ENCODE assay signal across 1 cellular context in the genomic region with DNA sequence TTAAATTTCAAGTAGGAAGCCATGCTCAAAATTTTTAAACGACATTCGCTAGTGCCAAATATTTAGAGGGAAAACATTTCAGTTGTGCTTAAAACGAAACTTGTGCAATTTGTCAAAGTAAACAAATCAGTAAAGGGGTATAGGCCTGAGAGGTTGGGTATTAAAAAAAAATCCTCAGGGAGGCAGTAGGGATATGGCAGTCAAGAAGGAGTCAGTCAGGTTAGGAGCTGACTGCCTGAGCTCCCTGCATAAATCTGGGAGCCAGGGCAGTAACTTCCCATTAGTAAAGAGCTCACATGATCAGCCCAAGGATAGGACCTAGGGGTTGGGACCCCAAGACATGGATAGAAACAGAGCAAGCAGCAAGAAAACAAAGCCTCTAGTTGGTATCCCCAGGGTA.
TF ChIP-seq lines count a peak whose summit lies in the region.

No MANE protein-coding gene starts in this region.

TF ChIP-seq in H1, 55 proteins besides CTCF, POLR2A, EP300 and RAD21 (continued from another document):
- TF ChIP-seq KDM4A (IDR thresholded peaks at IDR 0.05; ENCODE audit: low read depth, low read length, severe bottlenecking), result no peak
- TF ChIP-seq TBP (IDR thresholded peaks at IDR 0.05; ENCODE audit: low read depth, low read length), result no peak
